Comparison of ENCODE assay signal across 15 cellular contexts in genomic region chr5:156759156-156759555, GRCh38.
DNase-seq lines count a peak whose midpoint lies in the region; ATAC-seq and TF ChIP-seq lines count a peak whose summit lies in the region.
"Had no signal": no experiment of that assay in that cellular context is flagged by ENCODE, and none has a peak within 500 bp of the region (broad histone marks: within the 10 kb centered on the region; RNA-seq: fewer than 3 reads in every experiment).

No MANE protein-coding gene starts in this region.

- no peaks in the 10 kb centered on the region for H3K27me3 Mint-ChIP-seq in chondrocyte (ENCODE audit: low read depth)

- H3K9me3 ChIP-seq in left ventricle myocardium inferior (replicated peaks) = no peaks in the 10 kb centered on the region

- H3K4me1 Mint-ChIP-seq in chondrocyte (ENCODE audit: low read depth) = no peaks in the 10 kb centered on the region

- H3K27ac ChIP-seq in left ventricle myocardium inferior (replicated peaks) = peak overlapping the region; percentile 76

- no peaks in the 10 kb centered on the region for H3K9me3 Mint-ChIP-seq in chondrocyte (ENCODE audit: low read depth)
- H3K9me3 Mint-ChIP-seq: CD4-positive, alpha-beta T cell; H9 had no signal

- TF ChIP-seq POLR2A in GM18505 (IDR thresholded peaks at IDR 0.05; ENCODE audit: borderline replicate concordance, extremely low read depth, insufficient read depth, insufficient read length) = no peak

- no peaks in the 10 kb centered on the region for H3K36me3 Mint-ChIP-seq in chondrocyte (ENCODE audit: low read depth)

- H3K4me3 Mint-ChIP-seq in chondrocyte (ENCODE audit: unreplicated experiment) = no peak overlapping the region
- H3K4me3 Mint-ChIP-seq: B cell; CD4-positive, alpha-beta T cell; H9 had no signal

- TF ChIP-seq CTCF in left ventricle myocardium inferior (IDR thresholded peaks at IDR 0.05; ENCODE audit: borderline replicate concordance) (no peak), chondrocyte (IDR thresholded peaks at IDR 0.05) (no peak)

- H3K27ac Mint-ChIP-seq in chondrocyte (ENCODE audit: unreplicated experiment) = no peak overlapping the region
- H3K27ac Mint-ChIP-seq: B cell; CD4-positive, alpha-beta T cell; H9 had no signal

- H3K27me3 ChIP-seq in left ventricle myocardium inferior (ENCODE audit: low read depth) = no peaks in the 10 kb centered on the region

- H3K4me3 ChIP-seq in left ventricle myocardium inferior = peak overlapping the region; percentile 10
- H3K4me3 ChIP-seq: GM12878 had no signal

- intact Hi-C loops in left ventricle myocardium inferior (cut with micrococcal nuclease) = no loop called here

- H3K36me3 ChIP-seq in left ventricle myocardium inferior = no peaks in the 10 kb centered on the region

- ATAC-seq in GM18505 (IDR thresholded peaks at IDR 0.05; ENCODE audit: unreplicated experiment) (no peak), HG02623 (IDR thresholded peaks at IDR 0.05; ENCODE audit: unreplicated experiment) (no peak)
- ATAC-seq: GM12878, HepG2 had no signal

- DNase-seq in Ammon's horn (ENCODE audit: low spot score) (peak; percentile 7), globus pallidus (ENCODE audit: low spot score) (peak; percentile 11), left ventricle myocardium inferior (peak; percentile 33), pons (ENCODE audit: low spot score) (peak; percentile 69), chondrocyte (ENCODE audit: low spot score) (no peak)
- DNase-seq: ACHN; CD4-positive, alpha-beta T cell; DMS79; GOT3; H9 had no signal

- peaks cover 27% of the 10 kb centered on the region for H3K4me1 ChIP-seq in left ventricle myocardium inferior
